8 cellular contexts compared by ENCODE assay signal in genomic region chr12:93766802-93767523, GRCh38.
DNase-seq lines count a peak whose midpoint lies in the region; ATAC-seq, FAIRE-seq and TF ChIP-seq lines count a peak whose summit lies in the region.

No MANE protein-coding gene starts in this region.

- H3K27me3 ChIP-seq in left lung (no peaks in the 10 kb centered on the region), tibial artery (no peaks in the 10 kb centered on the region)

- H3K27ac ChIP-seq in left lung (peak overlapping the region; percentile 33 to 48), tibial artery (peak overlapping the region; percentile 15 to 23)

- peak; percentile 40 to 73 for TF ChIP-seq CTCF in left lung (IDR thresholded peaks at IDR 0.05)
- TF ChIP-seq CTCF in tibial artery (IDR thresholded peaks at IDR 0.05), result peak; percentile 59 to 64

- H3K4me3 ChIP-seq in left lung (no peak overlapping the region), tibial artery (no peak overlapping the region)

- intact Hi-C loops in left lung (cut with DNase I), result loop anchor here in 1 of 2 donors (5.0 kb wide), 1 partner anchor 335 kb away; no protein-coding TSS in a partner anchor
- intact Hi-C loops in tibial artery (cut with DNase I; ENCODE audit: low total_unique reads), result loop anchor here (2.0 to 10.0 kb wide), 3 partner anchors 202 to 336 kb away; no protein-coding TSS in a partner anchor

- H3K9me3 ChIP-seq in left lung, result no peaks in the 10 kb centered on the region
- H3K9me3 ChIP-seq in tibial artery, result no peaks in the 10 kb centered on the region

- peaks cover 7 to 29% of the 10 kb centered on the region in 2 donors for H3K4me1 ChIP-seq in left lung
- peaks cover 0 to 9% (median 3%) of the 10 kb centered on the region in 4 donors for H3K4me1 ChIP-seq in tibial artery

- DNase-seq in AML-193 (lab: John Stamatoyannopoulos, UW) (peak; percentile 24 to 26), H4 (ENCODE audit: low spot score) (peak; percentile 52), RCC 7860 (ENCODE audit: low spot score) (peak; percentile 33), left lung (no peak), tibial artery (peak in 1 of 2 donors; percentile 32), HuH-7 (ENCODE audit: low spot score) (no peak)
- peak; percentile 38 for DNase-seq in central memory CD4-positive, alpha-beta T cell

- no peaks in the 10 kb centered on the region for H3K36me3 ChIP-seq in left lung
- H3K36me3 ChIP-seq in tibial artery, result no peaks in the 10 kb centered on the region

- peak; percentile 97 for ATAC-seq in left lung
- ATAC-seq in HG03520 (IDR thresholded peaks at IDR 0.05; ENCODE audit: unreplicated experiment), result no peak

- FAIRE-seq in RCC 7860 (lab: Jason Lieb, UNC), result peak; percentile 32

Comparison
In these comparisons a context has a peak if more than half of its experiments do, and no peak if none do; other contexts are left out.
1. DNase-seq: peak in AML-193 (2 of 2), H4 (single experiment), RCC 7860 (single experiment) and central memory CD4-positive, alpha-beta T cell (single experiment); none in left lung (0 of 2) and HuH-7 (single experiment).